ENCODE assay signal across 16 cellular contexts in genomic region chr9:36893148-36893547, GRCh38.
A peak's percentile ranks its signal among the peaks of the same experiment; 100 is the strongest.
DNase-seq lines count a peak whose midpoint lies in the region; ATAC-seq, FAIRE-seq and TF ChIP-seq lines count a peak whose summit lies in the region.
"Had no signal": no experiment of that assay in that cellular context is flagged by ENCODE, and none has a peak within 500 bp of the region (broad histone marks: within the 10 kb centered on the region; RNA-seq: fewer than 3 reads in every experiment).

No MANE protein-coding gene starts in this region.

- TF ChIP-seq CTCF in gastrocnemius medialis (IDR thresholded peaks at IDR 0.05 in 4 of 5, conservative IDR thresholded peaks at IDR 0.05 in 1 of 5): no peak

- ATAC-seq in memory B cell (ENCODE audit: low read depth) (no peak), gastrocnemius medialis (peak; percentile 49 to 52), HG03432 (IDR thresholded peaks at IDR 0.05; ENCODE audit: unreplicated experiment) (no peak)

- FAIRE-seq in GM12892 (lab: Jason Lieb, UNC) (peak; percentile 17), GM19239 (lab: Jason Lieb, UNC) (no peak)
- FAIRE-seq: RCC 7860 had no signal

- peak overlapping the region in 3 of 4 donors; percentile 18 to 54 (median 48) for H3K27ac ChIP-seq in gastrocnemius medialis

- in situ Hi-C loops in gastrocnemius medialis (cut with MboI; ENCODE audit: low sequenced_read_pairs in 4 of 4): loop anchor here in 2 of 4 donors (10.0 to 25.0 kb wide), 3 partner anchors 52 to 469 kb away; no protein-coding TSS in a partner anchor

- H3K4me1 Mint-ChIP-seq in memory B cell: peaks cover 35% of the 10 kb centered on the region
- H3K4me1 Mint-ChIP-seq: CD8-positive, alpha-beta memory T cell had no signal

- peaks cover 0 to 14% of the 10 kb centered on the region in 2 donors for H3K4me1 ChIP-seq in gastrocnemius medialis

- no peaks in the 10 kb centered on the region for H3K9me3 ChIP-seq in gastrocnemius medialis

- H3K9me3 Mint-ChIP-seq in memory B cell: no peaks in the 10 kb centered on the region
- H3K9me3 Mint-ChIP-seq: CD8-positive, alpha-beta memory T cell; HFFc6 had no signal

- H3K4me3 ChIP-seq in gastrocnemius medialis: peak overlapping the region in 3 of 4 donors; percentile 7 to 39 (median 31)

- intact Hi-C loops in gastrocnemius medialis (cut with DNase I; ENCODE audit: low total_unique reads): no loop called here

- DNase-seq in GM12892 (ENCODE audit: insufficient read length): no peak
- DNase-seq in astrocyte of the hippocampus (ENCODE audit: low read depth, low spot score): peak; percentile 10
- DNase-seq in memory B cell (ENCODE audit: low spot score in 2 of 2): no peak
- peak in 1 of 2 donors; percentile 24 for DNase-seq in gastrocnemius medialis
- no peak for DNase-seq in GM19239 (ENCODE audit: insufficient read length, low spot score)
- DNase-seq in cortex of kidney (lab: John Stamatoyannopoulos, UW): no peak
- DNase-seq: CD8-positive, alpha-beta memory T cell; HFFc6; KG1; NCI-H1048; NCI-H1694; NCI-H446 treated with DMSO at 0.1 percent for 48 hours; NCI-H748 treated with DMSO at 0.1 percent for 48 hours; SIG-M5 had no signal

- H3K4me3 Mint-ChIP-seq in memory B cell: no peak overlapping the region
- H3K4me3 Mint-ChIP-seq: CD8-positive, alpha-beta memory T cell; HFFc6 had no signal

- H3K36me3 ChIP-seq in gastrocnemius medialis: no peaks in the 10 kb centered on the region

- no peak for TF ChIP-seq POLR2A in GM12892 (IDR thresholded peaks at IDR 0.05; ENCODE audit: low read depth, low read length)
- no peak for TF ChIP-seq POLR2A in gastrocnemius medialis (IDR thresholded peaks at IDR 0.05)

- H3K36me3 Mint-ChIP-seq in memory B cell: peaks cover 18% of the 10 kb centered on the region
- H3K36me3 Mint-ChIP-seq: CD8-positive, alpha-beta memory T cell had no signal

- H3K27me3 ChIP-seq in gastrocnemius medialis: no peaks in the 10 kb centered on the region

- H3K27ac Mint-ChIP-seq in memory B cell: peak overlapping the region; percentile 75
- H3K27ac Mint-ChIP-seq: CD8-positive, alpha-beta memory T cell; HFFc6 had no signal

- no peaks in the 10 kb centered on the region for H3K27me3 Mint-ChIP-seq in memory B cell

Comparison
In these comparisons a context has a peak if more than half of its experiments do, and no peak if none do; other contexts are left out.
1. ATAC-seq: peak in gastrocnemius medialis (2 of 2); none in memory B cell (single experiment) and HG03432 (single experiment).